ENCODE assay signal across 10 cellular contexts in the genomic region with DNA sequence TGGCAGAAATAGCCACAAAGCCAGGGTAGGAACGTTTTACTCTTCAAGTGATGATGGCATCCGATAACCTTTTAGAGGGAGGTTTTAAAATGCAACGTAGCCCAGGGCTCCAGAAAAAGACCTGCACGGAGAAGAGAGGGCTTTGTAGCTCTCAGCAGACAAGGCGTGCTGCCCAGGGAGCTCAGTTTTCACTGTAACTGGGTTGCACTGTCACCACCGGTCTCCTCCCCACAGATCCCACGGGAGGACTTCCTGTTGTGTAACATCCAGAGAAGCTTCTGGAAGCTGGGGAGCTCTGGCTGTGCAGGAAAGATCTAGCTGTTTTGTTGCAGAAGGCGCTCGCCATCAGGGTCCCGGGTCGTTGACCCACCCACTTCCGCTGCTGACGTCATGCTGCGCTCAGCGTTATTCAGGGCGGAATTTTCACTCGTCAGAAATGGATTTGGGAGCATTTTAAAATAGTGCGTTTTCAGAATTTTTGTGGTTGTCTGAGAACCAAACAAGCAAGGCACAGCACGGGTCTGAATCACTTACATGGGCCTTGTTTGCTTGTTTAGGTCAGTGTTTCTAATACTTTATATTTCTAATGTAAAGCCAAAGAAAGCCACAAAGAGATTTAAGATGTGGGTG. TPM values are rescaled to one million over a fixed set of nuclear protein-coding genes. Genes with fewer than 3 reads are reported as not detected.
DNase-seq lines count a peak whose midpoint lies in the region; ATAC-seq and TF ChIP-seq lines count a peak whose summit lies in the region.
"Had no signal": no experiment of that assay in that cellular context is flagged by ENCODE, and none has a peak within 500 bp of the region (broad histone marks: within the 10 kb centered on the region; RNA-seq: fewer than 3 reads in every experiment).

No MANE protein-coding gene starts in this region.

- DNase-seq in LHCN-M2 (ENCODE audit: low read depth): peak; percentile 61
- peak; percentile 84 for DNase-seq in dedifferentiated amniotic fluid mesenchymal stem cell (ENCODE audit: extremely low spot score)
- DNase-seq in lower leg skin (ENCODE audit: low spot score in 2 of 2): peak; percentile 75 to 92
- peak; percentile 34 to 44 for DNase-seq in thyroid gland
- no peak for DNase-seq in COLO668 (lab: John Stamatoyannopoulos, UW; ENCODE audit: unreplicated experiment)
- no peak for DNase-seq in NCI-H2029 (lab: John Stamatoyannopoulos, UW)
- DNase-seq in NOMO-1 treated with DMSO at 0.1 percent for 48 hours (lab: John Stamatoyannopoulos, UW; ENCODE audit: unreplicated experiment): no peak

- H3K9me3 ChIP-seq in thyroid gland: no peaks in the 10 kb centered on the region
- H3K9me3 ChIP-seq: thoracic aorta had no signal

- no peak for TF ChIP-seq CTCF in lower leg skin (IDR thresholded peaks at IDR 0.05)
- TF ChIP-seq CTCF in thyroid gland (IDR thresholded peaks at IDR 0.05): no peak

- intact Hi-C loops in lower leg skin (cut with DNase I; ENCODE audit: low total_unique reads): no loop called here
- intact Hi-C loops in thyroid gland (cut with DNase I): no loop called here

- no peaks in the 10 kb centered on the region for H3K27me3 ChIP-seq in thyroid gland

- no peak for TF ChIP-seq POLR2A in lower leg skin (IDR thresholded peaks at IDR 0.05)
- TF ChIP-seq POLR2A in thyroid gland (IDR thresholded peaks at IDR 0.05): peak in 1 of 2 donors; percentile 28

- peaks cover 0 to 23% of the 10 kb centered on the region in 2 donors for H3K4me1 ChIP-seq in thyroid gland

- WGBS in lower leg skin, 2 donors: 60 to 72% methylated on average over 19 of the region's 19 CpGs
- 56 to 70% methylated on average over 19 of the region's 19 CpGs for WGBS in thyroid gland, 2 donors

- H3K36me3 ChIP-seq in thyroid gland: no peaks in the 10 kb centered on the region
- H3K36me3 ChIP-seq: thoracic aorta had no signal

- peak overlapping the region; percentile 67 to 84 (median 70) for H3K27ac ChIP-seq in thyroid gland

- H3K4me3 ChIP-seq in lower leg skin (ENCODE audit: low read depth, poor library complexity, severe bottlenecking) (no peak overlapping the region), thyroid gland (replicated peaks in 1 of 3) (no peak overlapping the region)
- H3K4me3 ChIP-seq: thoracic aorta had no signal

- no peak for ATAC-seq in HG02798 (IDR thresholded peaks at IDR 0.05; ENCODE audit: poor library complexity, unreplicated experiment)
- ATAC-seq: activated CD4-positive, CD25-positive, alpha-beta regulatory T cell treated with anti-CD3 and anti-CD28 coated beads, Interleukin-2, amount 50 U/mL, for 24 hours had no signal

RNA-seq across cellular contexts. Expression of gene ATP11A, which starts 50.8 kb away (rescaled TPM):
- 6.0 and 6.7 TPM in 2 replicates for total RNA-seq in LHCN-M2 (2014; rRNA removed)
- 4.1 TPM for polyA plus RNA-seq in LHCN-M2 (2012)
- total RNA-seq in lower leg skin: 10 to 100 TPM; 23.3 to 35.5 (median 31.1) TPM
- total RNA-seq in thyroid gland: 10 to 100 TPM; 32.1 to 83.6 (median 46.2) TPM

Comparison
In these comparisons a context has a peak if more than half of its experiments do, and no peak if none do; other contexts are left out.
1. DNase-seq: peak in LHCN-M2 (single experiment), dedifferentiated amniotic fluid mesenchymal stem cell (single experiment), lower leg skin (2 of 2) and thyroid gland (2 of 2); none in COLO668 (single experiment), NCI-H2029 (single experiment) and NOMO-1 treated with DMSO at 0.1 percent for 48 hours (single experiment).